In genomic region chr20:52446421-52447231, GRCh38 we compare ENCODE assay signal across 1 cellular context.
A peak's percentile ranks its signal among the peaks of the same experiment; 100 is the strongest.
TF ChIP-seq lines count a peak whose summit lies in the region.

No MANE protein-coding gene starts in this region.

TF ChIP-seq in IMR-90, 13 proteins besides CTCF, POLR2A, EP300 and RAD21:
- TF ChIP-seq MXI1 (IDR thresholded peaks at IDR 0.05; ENCODE audit: borderline replicate concordance, low read depth, low read length) (0 out of 2 replicates have a peak, but pooled peaks have one; percentile 49), NFE2L2 (IDR thresholded peaks at IDR 0.05; ENCODE audit: low read depth, low read length) (peak; percentile 21; the same call in 1 of the 2 replicates), MAFK (IDR thresholded peaks at IDR 0.05; ENCODE audit: low read depth, low read length) (no peak)
